In the genomic region with DNA sequence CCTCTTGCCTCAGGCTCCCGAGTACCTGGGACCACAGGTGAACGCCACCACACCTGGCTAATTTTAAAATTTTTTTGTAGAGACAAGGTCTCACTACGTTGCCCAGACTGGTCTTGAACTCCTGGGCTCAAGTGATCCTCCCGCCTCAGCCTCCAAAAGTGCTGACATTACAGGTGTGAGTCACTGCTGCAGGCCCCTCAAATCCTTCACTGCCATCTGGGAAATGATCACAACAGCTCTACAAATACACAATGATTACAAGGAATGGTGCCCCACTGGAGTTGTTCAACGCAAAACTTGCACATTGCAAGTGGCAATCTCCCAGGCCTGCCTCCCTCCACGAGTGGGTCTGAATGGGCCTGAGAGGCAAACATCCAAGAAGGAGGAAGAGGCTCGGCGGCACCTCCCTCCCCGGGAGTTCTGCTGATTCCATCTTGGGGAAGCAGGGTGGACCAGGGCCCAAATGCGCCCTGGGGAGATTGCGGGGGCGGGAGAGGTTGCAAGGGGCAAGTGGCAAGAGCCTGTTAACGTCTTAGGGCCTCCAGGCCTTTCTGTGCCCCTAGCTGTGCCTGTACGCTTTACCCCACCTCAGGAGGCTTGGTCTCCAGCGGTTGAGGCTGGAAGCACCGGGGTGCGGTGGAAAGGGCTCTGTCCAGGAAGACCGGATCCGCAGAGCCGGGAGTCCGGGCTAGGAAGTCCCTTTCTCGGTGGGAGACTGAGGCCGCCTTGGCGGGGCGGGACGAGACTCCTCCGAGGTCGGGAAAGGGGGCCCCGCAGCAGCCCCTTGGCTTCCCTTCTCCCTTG, we compare ENCODE assay signal across 9 cellular contexts. TPM values are rescaled to one million over a fixed set of nuclear protein-coding genes. Genes with fewer than 3 reads are reported as not detected.
DNase-seq lines count a peak whose midpoint lies in the region; ATAC-seq, FAIRE-seq and TF ChIP-seq lines count a peak whose summit lies in the region.
"Had no signal": no experiment of that assay in that cellular context is flagged by ENCODE, and none has a peak within 500 bp of the region (broad histone marks: within the 10 kb centered on the region; RNA-seq: fewer than 3 reads in every experiment).

No MANE protein-coding gene starts in this region.

- no peak for TF ChIP-seq CTCF in fibroblast of pulmonary artery (IDR thresholded peaks at IDR 0.05; ENCODE audit: low read length, missing control alignments)
- peak in 1 of 3 donors; percentile 15 for TF ChIP-seq CTCF in ovary (IDR thresholded peaks at IDR 0.05)
- TF ChIP-seq CTCF in D721Med (IDR thresholded peaks at IDR 0.05; ENCODE audit: insufficient read depth, missing control alignments), result no peak

- no peak for ATAC-seq in GM21619 (IDR thresholded peaks at IDR 0.05; ENCODE audit: unreplicated experiment)

- 17 to 20% (median 19%) methylated on average over 29 of the region's 29 CpGs for WGBS in ovary, 3 donors

- no peak for FAIRE-seq in D721Med (lab: Jason Lieb, UNC)

- H3K4me3 ChIP-seq in SJCRH30 (peak overlapping the region; percentile 49), fibroblast of pulmonary artery (replicated peaks; ENCODE audit: low read depth, low read length) (peak overlapping the region; percentile 99), ovary (peak overlapping the region; percentile 74)

- H3K9me3 ChIP-seq in SJCRH30 (replicated peaks) (no peaks in the 10 kb centered on the region), ovary (no peaks in the 10 kb centered on the region)

- intact Hi-C loops in ovary (cut with DNase I), result loop anchor here (2.0 to 5.0 kb wide), 6 partner anchors 34 to 115 kb away; no protein-coding TSS in a partner anchor

- H3K27me3 ChIP-seq in SJCRH30 (no peaks in the 10 kb centered on the region), ovary (no peaks in the 10 kb centered on the region)

- no peak for TF ChIP-seq POLR2A in ovary (IDR thresholded peaks at IDR 0.05)

- TF ChIP-seq EP300 in ovary (IDR thresholded peaks at IDR 0.05), result no peak

- no peaks in the 10 kb centered on the region for H3K36me3 ChIP-seq in SJCRH30
- no peaks in the 10 kb centered on the region for H3K36me3 ChIP-seq in ovary

- DNase-seq in ELR (ENCODE audit: low read depth) (peak; percentile 69), SJCRH30 (no peak), fibroblast of pulmonary artery (ENCODE audit: low read depth) (peak; percentile 46), ovary (peak in 4 of 5 donors; percentile 56 to 72 (median 68)), GDM1 (lab: John Stamatoyannopoulos, UW) (no peak), NK-92 (lab: John Stamatoyannopoulos, UW; ENCODE audit: unreplicated experiment) (no peak), D721Med (ENCODE audit: insufficient read length, low spot score) (no peak)

- H3K4me1 ChIP-seq in SJCRH30 (peaks cover 5% of the 10 kb centered on the region; the same call in 1 of the 2 replicates), ovary (ENCODE audit: insufficient read depth) (peaks cover 12% of the 10 kb centered on the region)

- H3K27ac ChIP-seq in SJCRH30 (no peak overlapping the region), ovary (peak overlapping the region; percentile 89 to 98)

RNA-seq across cellular contexts. Expression of a gene that starts 0.7 kb away (rescaled TPM):
- 1.7 and 2.3 TPM in 2 replicates for total RNA-seq in SJCRH30 (2014; rRNA removed; shearing (Covaris generic))
- 1,000 to 10,000 TPM in 5 of 7 donors, 100 to 1,000 TPM in 2; 457 to 3,447 (median 1,460) TPM for total RNA-seq in ovary
- polyA plus RNA-seq in ovary, result 100 to 1,000 TPM; 634 to 809 TPM

RNA-seq across cellular contexts. Expression of a gene that starts 24.9 kb away (rescaled TPM):
- 524 and 583 TPM in 2 replicates for total RNA-seq in SJCRH30 (2014; rRNA removed; shearing (Covaris generic))
- total RNA-seq in ovary, result 1 to 10 TPM in 3 of 7 donors, under 1 TPM in 4; 0.36 to 4.5 (median 0.82) TPM
- 1 to 10 TPM; 1.2 to 3.3 TPM for polyA plus RNA-seq in ovary

RNA-seq across cellular contexts. Expression of a gene that starts 58.8 kb away (rescaled TPM):
- total RNA-seq in SJCRH30 (2014; rRNA removed; shearing (Covaris generic)), result not detected in 2 replicates
- 1 to 10 TPM in 1 of 7 donors, under 1 TPM in 2, not detected in 4; 0.13 to 6.2 (median 0.95) TPM for total RNA-seq in ovary
- polyA plus RNA-seq in ovary, result under 1 TPM in 1 of 2 donors, not detected in 1; 0.13 TPM
- total RNA-seq: M059J had no signal

Comparison
In these comparisons a context has a peak if more than half of its experiments do, and no peak if none do; other contexts are left out.
1. DNase-seq: peak in ELR (single experiment), fibroblast of pulmonary artery (single experiment) and ovary (4 of 5); none in SJCRH30 (0 of 2), GDM1 (single experiment), NK-92 (single experiment) and D721Med (single experiment).
2. H3K4me3 ChIP-seq: peak in every context shown above with its lines; median percentile 99 in fibroblast of pulmonary artery; 74 in ovary; 49 in SJCRH30.
3. RNA of a gene that starts 0.7 kb away (total RNA-seq): 457 to 3,447 TPM in ovary; 1.7 to 2.3 TPM in SJCRH30; every median in the first group is over 100 times any median in the second.
4. RNA of a gene that starts 24.9 kb away (total RNA-seq): 524 to 583 TPM in SJCRH30; 0.36 to 4.5 TPM in ovary; every median in the first group is over 10 times any median in the second.